ENCODE assay signal across 18 cellular contexts in the genomic region with DNA sequence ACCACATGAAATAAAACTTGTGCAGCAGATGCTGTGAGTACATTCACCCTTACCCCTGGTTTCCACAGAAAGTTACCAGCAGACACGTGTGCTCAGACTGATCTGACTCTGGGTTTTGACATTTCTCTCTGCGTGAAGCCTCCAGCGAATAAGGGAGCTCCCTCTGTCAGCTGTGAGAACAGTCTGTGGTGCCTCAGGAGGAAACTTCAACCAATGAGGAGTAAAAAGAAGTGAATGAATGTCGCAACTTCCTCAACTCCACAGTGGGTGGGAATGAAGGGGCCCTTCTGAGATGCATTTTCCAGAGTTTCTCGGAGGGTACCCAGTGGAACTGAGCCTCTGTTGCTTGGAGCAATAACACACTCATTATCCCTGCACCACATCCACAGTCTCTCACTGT.
A peak's percentile ranks its signal among the peaks of the same experiment; 100 is the strongest.
DNase-seq lines count a peak whose midpoint lies in the region; ATAC-seq and TF ChIP-seq lines count a peak whose summit lies in the region.
"Had no signal": no experiment of that assay in that cellular context is flagged by ENCODE, and none has a peak within 500 bp of the region (broad histone marks: within the 10 kb centered on the region; RNA-seq: fewer than 3 reads in every experiment).

No MANE protein-coding gene starts in this region.

- no peaks in the 10 kb centered on the region for H3K4me1 ChIP-seq in A673 (ENCODE audit: insufficient read depth, low read length, poor library complexity, severe bottlenecking)
- peaks cover 12 to 33% of the 10 kb centered on the region in 2 donors for H3K4me1 ChIP-seq in thoracic aorta (ENCODE audit: control insufficient read depth in 1 of 2, low read depth in 2 of 2)

- H3K27me3 ChIP-seq in A673 (replicated peaks; ENCODE audit: insufficient read depth, low read depth, low read length, poor library complexity) (no peaks in the 10 kb centered on the region), thoracic aorta (replicated peaks; ENCODE audit: insufficient read depth) (no peaks in the 10 kb centered on the region)

- BruUV-seq in A673 (replicated peaks; lab: Mats Ljungman, UMichigan), result no TSS peak

- H3K9me3 ChIP-seq in A673 (ENCODE audit: low read depth, low read length, poor library complexity, severe bottlenecking), result no peaks in the 10 kb centered on the region
- no peaks in the 10 kb centered on the region for H3K9me3 ChIP-seq in thoracic aorta

- peaks cover 6% of the 10 kb centered on the region for H3K9me3 Mint-ChIP-seq in osteocyte (ENCODE audit: unreplicated experiment)
- H3K9me3 Mint-ChIP-seq: HFFc6 had no signal

- intact Hi-C loops in A673 (cut with micrococcal nuclease; ENCODE audit: unreplicated experiment), result no loop called here

- H3K27ac ChIP-seq in A673 (ENCODE audit: low read depth, low read length, poor library complexity, severe bottlenecking), result no peak overlapping the region
- peak overlapping the region; percentile 34 to 78 for H3K27ac ChIP-seq in thoracic aorta
- H3K27ac ChIP-seq: C4-2B had no signal

- POLR2A ChIA-PET in A673 (lab: Charles Lee; ENCODE audit: low non-redundant PET), result no interaction called here

- no peak for TF ChIP-seq CTCF in A673 (conservative IDR thresholded peaks at IDR 0.05; ENCODE audit: low read depth, low read length)
- no peak for TF ChIP-seq CTCF in choroid plexus epithelial cell (conservative IDR thresholded peaks at IDR 0.05; ENCODE audit: low read depth, low read length)
- no peak for TF ChIP-seq CTCF in thoracic aorta (IDR thresholded peaks at IDR 0.05)
- no peak for TF ChIP-seq CTCF in osteocyte (IDR thresholded peaks at IDR 0.05)

- DNase-seq in A673 (ENCODE audit: low spot score) (peak; percentile 63), MV-4-11 (lab: John Stamatoyannopoulos, UW) (peak; percentile 11), choroid plexus epithelial cell (ENCODE audit: low read depth) (peak; percentile 47), thoracic aorta (ENCODE audit: low spot score) (no peak), NCI-H345 treated with DMSO at 0.1 percent for 48 hours (lab: John Stamatoyannopoulos, UW; ENCODE audit: unreplicated experiment) (no peak), osteocyte (ENCODE audit: extremely low spot score, unreplicated experiment) (no peak), mesenteric fat pad (ENCODE audit: low spot score) (no peak)
- DNase-seq: 8988T; ACHN; CD4-positive, alpha-beta memory T cell; DMS79 treated with DMSO at 0.1 percent for 48 hours; EL; GOT3; HCEC 1CT; HFFc6 had no signal

- H3K36me3 ChIP-seq in A673 (ENCODE audit: insufficient read depth, low read length, poor library complexity, severe bottlenecking), result no peaks in the 10 kb centered on the region
- no peaks in the 10 kb centered on the region for H3K36me3 ChIP-seq in thoracic aorta

- CTCF ChIA-PET in A673 (lab: Charles Lee), result no interaction called here

- no peaks in the 10 kb centered on the region for H3K27me3 Mint-ChIP-seq in osteocyte (ENCODE audit: unreplicated experiment)
- H3K27me3 Mint-ChIP-seq: B cell; CD4-positive, alpha-beta memory T cell had no signal

- H3K36me3 Mint-ChIP-seq in osteocyte (ENCODE audit: unreplicated experiment), result no peaks in the 10 kb centered on the region
- H3K36me3 Mint-ChIP-seq: CD4-positive, alpha-beta memory T cell had no signal

- peaks cover 4% of the 10 kb centered on the region for H3K4me1 Mint-ChIP-seq in osteocyte (ENCODE audit: unreplicated experiment)
- H3K4me1 Mint-ChIP-seq: B cell; CD4-positive, alpha-beta memory T cell had no signal

- no peak overlapping the region for H3K27ac Mint-ChIP-seq in osteocyte (ENCODE audit: unreplicated experiment)
- H3K27ac Mint-ChIP-seq: B cell; CD4-positive, alpha-beta memory T cell; HFFc6 had no signal

- H3K4me3 Mint-ChIP-seq in osteocyte (ENCODE audit: unreplicated experiment), result no peak overlapping the region
- H3K4me3 Mint-ChIP-seq: B cell; CD4-positive, alpha-beta memory T cell; HFFc6 had no signal

- no peak overlapping the region for H3K4me3 ChIP-seq in A673 (ENCODE audit: low read depth, low read length, poor library complexity, severe bottlenecking)
- no peak overlapping the region for H3K4me3 ChIP-seq in choroid plexus epithelial cell (ENCODE audit: low read depth, low read length)
- H3K4me3 ChIP-seq in thoracic aorta, result no peak overlapping the region

- no peak for ATAC-seq in thoracic aorta (ENCODE audit: insufficient number of reproducible peaks, low FRiP score, low read depth)
- ATAC-seq: HepG2 had no signal

Comparison
In these comparisons a context has a peak if more than half of its experiments do, and no peak if none do; other contexts are left out.
1. DNase-seq: peak in A673 (single experiment), MV-4-11 (single experiment) and choroid plexus epithelial cell (single experiment); none in thoracic aorta (single experiment), NCI-H345 treated with DMSO at 0.1 percent for 48 hours (single experiment), osteocyte (single experiment) and mesenteric fat pad (single experiment).